ENCODE assay signal across 1 cellular context in genomic region chr1:6456800-6457466, GRCh38.
TF ChIP-seq lines count a peak whose summit lies in the region.

No MANE protein-coding gene starts in this region.

TF ChIP-seq in H1, 55 proteins besides CTCF, POLR2A, EP300 and RAD21:
- no peak for TF ChIP-seq YY1 (IDR thresholded peaks at IDR 0.05; ENCODE audit: low read depth, low read length)
- TF ChIP-seq CBX8 (IDR thresholded peaks at IDR 0.05; ENCODE audit: borderline replicate concordance, low read depth, low read length): no peak
- TF ChIP-seq SIN3A (conservative IDR thresholded peaks at IDR 0.05 in 1 of 2, IDR thresholded peaks at IDR 0.05 in 1 of 2; ENCODE audit: low read depth in 1 of 2, low read length in 2 of 2): no peak
- TF ChIP-seq ZNF274 (IDR thresholded peaks at IDR 0.05; ENCODE audit: borderline replicate concordance, extremely low read depth, low read length): no peak
- TF ChIP-seq SIX5 (IDR thresholded peaks at IDR 0.05; ENCODE audit: low read depth, low read length): no peak
- no peak for TF ChIP-seq ATF2 (IDR thresholded peaks at IDR 0.05; ENCODE audit: low read length)
- no peak for TF ChIP-seq PHF8 (conservative IDR thresholded peaks at IDR 0.05; ENCODE audit: low read depth, low read length)
- no peak for TF ChIP-seq SP1 (IDR thresholded peaks at IDR 0.05; ENCODE audit: low read depth, low read length)
- TF ChIP-seq TBP (IDR thresholded peaks at IDR 0.05; ENCODE audit: low read depth, low read length): no peak
- TF ChIP-seq CHD1 (IDR thresholded peaks at IDR 0.05; ENCODE audit: low read depth, low read length): no peak
- no peak for TF ChIP-seq BCL11A (IDR thresholded peaks at IDR 0.05; ENCODE audit: low read depth in 2 of 2, low read length in 2 of 2)
- no peak for TF ChIP-seq RFX5 (IDR thresholded peaks at IDR 0.05; ENCODE audit: borderline replicate concordance, low read depth, low read length)
- no peak for TF ChIP-seq RBBP5 (IDR thresholded peaks at IDR 0.05; ENCODE audit: borderline replicate concordance, low read depth, low read length)
TF ChIP-seq in H1: peak in this region for 0.
